9 cellular contexts compared by ENCODE assay signal in the genomic region with DNA sequence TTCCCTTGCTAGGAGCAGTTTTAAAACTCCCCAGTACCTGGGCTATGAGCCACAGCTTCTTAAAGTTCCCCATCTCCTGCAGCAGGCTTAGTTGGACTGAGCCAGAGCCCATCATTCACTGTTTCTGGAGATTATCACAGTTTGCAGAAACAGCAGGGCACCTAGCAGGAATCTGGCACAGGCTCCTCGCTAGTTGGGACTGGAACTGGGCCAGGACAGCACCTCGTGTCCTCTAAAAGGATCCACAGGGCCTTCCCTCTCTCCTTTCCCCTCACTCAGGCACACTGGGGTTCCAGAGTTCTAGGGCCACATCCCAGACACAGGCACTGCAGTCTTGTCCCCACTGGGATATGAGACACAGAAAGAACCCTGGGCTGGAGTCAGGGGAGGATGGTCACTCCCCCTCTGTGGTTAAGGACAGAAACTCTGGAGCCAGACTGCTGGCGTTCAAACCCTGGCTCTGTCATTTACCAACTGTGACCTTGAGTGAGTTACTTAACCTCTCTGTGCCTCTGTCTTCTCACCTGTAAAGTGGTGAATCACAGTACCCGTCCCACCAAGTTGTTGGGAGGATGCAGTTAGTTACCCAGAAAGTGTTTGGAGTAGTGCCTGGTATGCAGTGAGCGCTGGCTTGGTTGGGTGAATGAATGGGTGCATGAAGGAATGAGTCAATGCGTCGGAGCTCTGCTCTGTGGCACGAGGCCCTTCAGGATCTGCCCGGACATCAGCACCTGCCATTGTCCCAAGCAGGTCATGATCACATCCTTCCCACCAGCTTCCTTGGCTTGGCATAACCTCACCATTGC. TPM values are rescaled to one million over a fixed set of nuclear protein-coding genes. Genes with fewer than 3 reads are reported as not detected.
DNase-seq lines count a peak whose midpoint lies in the region; ATAC-seq and TF ChIP-seq lines count a peak whose summit lies in the region.
"Had no signal": no experiment of that assay in that cellular context is flagged by ENCODE, and none has a peak within 500 bp of the region (broad histone marks: within the 10 kb centered on the region; RNA-seq: fewer than 3 reads in every experiment).

No MANE protein-coding gene starts in this region.

- DNase-seq in NCI-H345 (lab: John Stamatoyannopoulos, UW) (peak; percentile 61), NCI-H345 treated with DMSO at 0.1 percent for 48 hours (lab: John Stamatoyannopoulos, UW; ENCODE audit: unreplicated experiment) (no peak), fibroblast of mammary gland (ENCODE audit: low read depth) (peak; percentile 40), AG20443 (ENCODE audit: low spot score) (no peak), posterior vena cava (ENCODE audit: low spot score) (no peak)

- H3K27ac ChIP-seq in stomach smooth muscle (ENCODE audit: low read length) = peak overlapping the region; percentile 88

- ATAC-seq in SK-N-SH treated with all-trans-retinoic acid at 6 μM for 48 hours (peak; percentile 71), HG03097 (IDR thresholded peaks at IDR 0.05; ENCODE audit: low FRiP score, unreplicated experiment) (no peak)

- no peak for TF ChIP-seq CTCF in fibroblast of mammary gland (conservative IDR thresholded peaks at IDR 0.05; ENCODE audit: control insufficient read depth, insufficient read depth, low read depth, low read length)

- no peaks in the 10 kb centered on the region for H3K9me3 ChIP-seq in stomach smooth muscle (ENCODE audit: control insufficient read depth in 2 of 2, low read length in 2 of 2)

- peak overlapping the region; percentile 31 to 42 for H3K9ac ChIP-seq in stomach smooth muscle (ENCODE audit: low read length in 2 of 2)

- H3K36me3 ChIP-seq in stomach smooth muscle (ENCODE audit: control insufficient read depth in 2 of 2, insufficient read depth in 2 of 2, low read length in 2 of 2) = no peaks in the 10 kb centered on the region

- intact Hi-C loops in posterior vena cava (cut with DNase I) = no loop called here

- no peaks in the 10 kb centered on the region for H3K27me3 ChIP-seq in stomach smooth muscle (ENCODE audit: control insufficient read depth in 1 of 2, insufficient read depth in 2 of 2, low read length in 2 of 2)

- H3K4me1 ChIP-seq in stomach smooth muscle (ENCODE audit: control insufficient read depth, insufficient read depth, low read length) = peaks cover 79% of the 10 kb centered on the region

- H3K4me3 ChIP-seq in fibroblast of mammary gland (ENCODE audit: control insufficient read depth, low read depth, low read length) (no peak overlapping the region), stomach smooth muscle (ENCODE audit: low read length in 2 of 2) (peak overlapping the region; percentile 28 to 58)
- H3K4me3 ChIP-seq: lung had no signal

TF ChIP-seq in SK-N-SH treated with all-trans-retinoic acid at 6 μM for 48 hours, 23 proteins besides CTCF, POLR2A, EP300 and RAD21:
- 0 out of 2 replicates have a peak, but pooled peaks have one; percentile 26 for TF ChIP-seq ISL1 (CRISPR knock-in tag; IDR thresholded peaks at IDR 0.05)
- no peak for TF ChIP-seq OSR1 (CRISPR knock-in tag; IDR thresholded peaks at IDR 0.05)

RNA-seq across cellular contexts. Expression of gene ECE1, which starts 18.8 kb away (rescaled TPM):
- total RNA-seq in posterior vena cava = 100 to 1,000 TPM; 108 to 120 TPM

Comparison
In these comparisons a context has a peak if more than half of its experiments do, and no peak if none do; other contexts are left out.
1. DNase-seq: peak in NCI-H345 (single experiment) and fibroblast of mammary gland (single experiment); none in NCI-H345 treated with DMSO at 0.1 percent for 48 hours (single experiment), AG20443 (single experiment) and posterior vena cava (single experiment).